ENCODE assay signal across 24 cellular contexts in genomic region chr10:126950401-126951105, GRCh38.
"Had no signal": no experiment of that assay in that cellular context is flagged by ENCODE, and none has a peak within 500 bp of the region (broad histone marks: within the 10 kb centered on the region; RNA-seq: fewer than 3 reads in every experiment).

No MANE protein-coding gene starts in this region.

- H3K4me1 ChIP-seq: prostate gland, upper lobe of right lung had no signal

- H3K4me1 Mint-ChIP-seq: activated naive CD4-positive, alpha-beta T cell treated with anti-CD3 and anti-CD28 coated beads, Interleukin-2, amount 10 ng/mL, durations not matched to agents 7 days and 5 days; activated naive CD8-positive, alpha-beta T cell treated with anti-CD3 and anti-CD28 coated beads, Interleukin-2, amount 50 U/mL, for 24 hours; central memory CD8-positive, alpha-beta T cell; mesothelial cell of epicardium; nephron had no signal

- H3K9me3 ChIP-seq: esophagus muscularis mucosa, prostate gland, thoracic aorta, upper lobe of right lung had no signal

- H3K27ac Mint-ChIP-seq: activated naive CD4-positive, alpha-beta T cell treated with anti-CD3 and anti-CD28 coated beads, Interleukin-2, amount 10 ng/mL, durations not matched to agents 7 days and 5 days; activated naive CD8-positive, alpha-beta T cell treated with anti-CD3 and anti-CD28 coated beads, Interleukin-2, amount 50 U/mL, for 24 hours; mesothelial cell of epicardium; nephron; stimulated activated naive CD8-positive, alpha-beta T cell treated with anti-CD3 and anti-CD28 coated beads, Interleukin-15, Interleukin-2, amounts not matched to agents 100 ng/mL and 50 ng/mL, for 24 hours had no signal

- H3K36me3 Mint-ChIP-seq: activated naive CD4-positive, alpha-beta T cell treated with anti-CD3 and anti-CD28 coated beads, Interleukin-2, amount 10 ng/mL, durations not matched to agents 7 days and 5 days had no signal

- H3K9me3 Mint-ChIP-seq: activated T-cell treated with anti-CD3 and anti-CD28 coated beads, Interleukin-2, amount 50 U/mL, for 4 hours; central memory CD8-positive, alpha-beta T cell; mesothelial cell of epicardium; nephron; stimulated activated naive CD8-positive, alpha-beta T cell treated with anti-CD3 and anti-CD28 coated beads, Interleukin-15, Interleukin-2, amounts not matched to agents 100 ng/mL and 50 ng/mL, for 24 hours had no signal

- FAIRE-seq: endothelial cell of umbilical vein, keratinocyte had no signal

- H3K36me3 ChIP-seq: brain microvascular endothelial cell, prostate gland, thoracic aorta, upper lobe of right lung had no signal

- H3K4me3 ChIP-seq: coronary artery, esophagus muscularis mucosa, lung, prostate gland, skin epidermis, thoracic aorta, upper lobe of right lung had no signal

- H3K4me3 Mint-ChIP-seq: activated naive CD4-positive, alpha-beta T cell treated with anti-CD3 and anti-CD28 coated beads, Interleukin-2, amount 10 ng/mL, durations not matched to agents 7 days and 5 days; activated naive CD8-positive, alpha-beta T cell treated with anti-CD3 and anti-CD28 coated beads, Interleukin-2, amount 50 U/mL, for 24 hours; activated T-cell treated with anti-CD3 and anti-CD28 coated beads, Interleukin-2, amount 50 U/mL, for 4 hours; central memory CD8-positive, alpha-beta T cell; mesothelial cell of epicardium; nephron; stimulated activated naive CD8-positive, alpha-beta T cell treated with anti-CD3 and anti-CD28 coated beads, Interleukin-15, Interleukin-2, amounts not matched to agents 100 ng/mL and 50 ng/mL, for 24 hours had no signal

- H3K27ac ChIP-seq: brain microvascular endothelial cell, coronary artery, esophagus muscularis mucosa, prostate gland, skin epidermis, thoracic aorta, upper lobe of right lung had no signal

- H3K27me3 Mint-ChIP-seq: activated naive CD4-positive, alpha-beta T cell treated with anti-CD3 and anti-CD28 coated beads, Interleukin-2, amount 10 ng/mL, durations not matched to agents 7 days and 5 days; activated naive CD8-positive, alpha-beta T cell treated with anti-CD3 and anti-CD28 coated beads, Interleukin-2, amount 50 U/mL, for 24 hours; central memory CD8-positive, alpha-beta T cell; stimulated activated naive CD8-positive, alpha-beta T cell treated with anti-CD3 and anti-CD28 coated beads, Interleukin-15, Interleukin-2, amounts not matched to agents 100 ng/mL and 50 ng/mL, for 24 hours had no signal

- H3K27me3 ChIP-seq: brain microvascular endothelial cell, esophagus muscularis mucosa, upper lobe of right lung had no signal

- DNase-seq: activated CD4-positive, alpha-beta T cell treated with anti-CD3 and anti-CD28 coated beads, Interleukin-2, amount 50 U/mL, for 1 hour; activated CD8-positive, alpha-beta memory T cell treated with anti-CD3 and anti-CD28 coated beads, Interleukin-2, amount 50 U/mL, for 4 hours; activated naive CD4-positive, alpha-beta T cell treated with anti-CD3 and anti-CD28 coated beads, Interleukin-2, amount 10 ng/mL, durations not matched to agents 7 days and 5 days; activated naive CD8-positive, alpha-beta T cell treated with anti-CD3 and anti-CD28 coated beads, Interleukin-2, amount 50 U/mL, for 24 hours; activated T-cell treated with anti-CD3 and anti-CD28 coated beads, Interleukin-2, amount 50 U/mL, for 4 hours; aorta; brain microvascular endothelial cell; effector CD4-positive, alpha-beta T cell; hippocampal formation; nucleus accumbens; right cardiac atrium; upper lobe of right lung had no signal
